ENCODE assay signal across 8 cellular contexts in the genomic region with DNA sequence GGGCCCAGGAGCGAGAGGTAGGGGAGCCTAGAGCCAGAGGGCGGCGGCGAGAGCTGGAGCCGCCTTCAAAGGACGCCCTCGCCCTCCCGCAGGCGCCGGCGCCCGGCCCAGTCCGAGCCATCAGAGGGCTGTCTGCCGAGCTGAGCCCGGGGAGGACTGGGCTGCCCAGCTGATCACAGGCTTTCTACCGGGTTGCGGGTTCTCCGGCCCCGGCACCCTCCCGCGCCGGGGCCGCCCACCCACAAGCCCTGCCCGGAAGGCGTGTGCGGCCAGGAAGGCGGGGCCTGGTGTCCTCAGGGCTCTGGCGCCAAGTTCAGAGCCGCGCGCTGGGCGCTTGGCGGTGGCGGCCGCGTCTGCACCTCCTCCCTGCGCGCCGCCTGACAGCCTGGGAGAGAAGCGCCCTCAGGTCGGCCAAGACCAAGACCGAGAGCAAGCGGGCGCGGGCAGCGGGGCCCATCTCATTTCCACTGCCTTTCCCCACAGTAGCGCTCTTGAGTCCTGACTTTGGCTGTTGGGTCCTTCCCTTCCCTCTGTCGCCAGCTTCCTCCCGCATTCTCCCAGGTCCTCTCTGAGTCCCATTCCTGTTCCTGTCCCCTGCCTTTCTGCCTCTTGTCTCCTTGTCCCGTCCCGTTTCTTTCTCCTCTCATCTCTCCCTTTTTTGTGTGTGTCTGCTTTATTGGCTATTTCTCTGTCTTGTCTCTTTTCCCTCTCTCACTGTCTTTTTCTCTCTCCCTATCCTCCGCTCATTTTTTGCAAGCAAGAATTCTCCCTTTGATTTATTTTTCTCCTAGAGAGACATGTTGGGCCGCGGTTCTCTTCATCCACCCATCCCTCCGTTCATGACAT.
A peak's percentile ranks its signal among the peaks of the same experiment; 100 is the strongest.
DNase-seq lines count a peak whose midpoint lies in the region; ATAC-seq, FAIRE-seq and TF ChIP-seq lines count a peak whose summit lies in the region.

No MANE protein-coding gene starts in this region.

- DNase-seq in GM19239 (ENCODE audit: insufficient read length, low spot score), result peak; percentile 33
- DNase-seq in activated naive CD8-positive, alpha-beta T cell treated with anti-CD3 and anti-CD28 coated beads for 36 hours, result peak; percentile 62
- peak; percentile 89 for DNase-seq in Right ventricle myocardium inferior (ENCODE audit: missing footprints)
- DNase-seq in nucleus accumbens (lab: John Stamatoyannopoulos, UW), result peak in 40 of 56 donors; percentile 10 to 75 (median 54)
- DNase-seq in NCI-H2107 (lab: John Stamatoyannopoulos, UW), result no peak

- no peaks in the 10 kb centered on the region for H3K36me3 Mint-ChIP-seq in activated naive CD8-positive, alpha-beta T cell treated with anti-CD3 and anti-CD28 coated beads for 36 hours

- H3K9me3 ChIP-seq in OCI-LY1 (ENCODE audit: low read length), result no peaks in the 10 kb centered on the region

- H3K4me2 ChIP-seq in OCI-LY1 (ENCODE audit: low read length), result peak overlapping the region; percentile 31; the same call in 1 of the 2 replicates

- no peaks in the 10 kb centered on the region for H3K9me3 Mint-ChIP-seq in activated naive CD8-positive, alpha-beta T cell treated with anti-CD3 and anti-CD28 coated beads for 36 hours

- H3K27ac ChIP-seq in C4-2B, result peak overlapping the region; percentile 48
- H3K27ac ChIP-seq in OCI-LY1 (ENCODE audit: low read depth, low read length, poor library complexity, severe bottlenecking), result no peak overlapping the region

- TF ChIP-seq CTCF in C4-2B (conservative IDR thresholded peaks at IDR 0.05), result no peak; the same call in 1 of the 2 replicates
- TF ChIP-seq CTCF in OCI-LY1 (IDR thresholded peaks at IDR 0.05; ENCODE audit: low read length), result no peak

- no peaks in the 10 kb centered on the region for H3K79me2 ChIP-seq in OCI-LY1 (ENCODE audit: insufficient read depth, low read length)

- H3K9me2 ChIP-seq in OCI-LY1 (ENCODE audit: low read depth, low read length), result no peaks in the 10 kb centered on the region

- no peaks in the 10 kb centered on the region for H3K27me3 ChIP-seq in OCI-LY1 (ENCODE audit: insufficient read depth, low read length)

- ATAC-seq in HG03342 (IDR thresholded peaks at IDR 0.05; ENCODE audit: unreplicated experiment), result peak; percentile 85
- ATAC-seq in Right ventricle myocardium inferior, result peak; percentile 98

- H3F3A ChIP-seq in OCI-LY1 (ENCODE audit: insufficient read depth, low read length), result no peaks in the 10 kb centered on the region

- no peaks in the 10 kb centered on the region for H4K20me1 ChIP-seq in OCI-LY1 (ENCODE audit: insufficient read depth, low read length)

- intact Hi-C loops in Right ventricle myocardium inferior (cut with DNase I), result no loop called here

- peak overlapping the region; percentile 88 for H3K4me3 Mint-ChIP-seq in activated naive CD8-positive, alpha-beta T cell treated with anti-CD3 and anti-CD28 coated beads for 36 hours

- no peaks in the 10 kb centered on the region for H3K4me1 ChIP-seq in OCI-LY1 (ENCODE audit: insufficient read depth, low read length, severe bottlenecking)

- H3K27ac Mint-ChIP-seq in activated naive CD8-positive, alpha-beta T cell treated with anti-CD3 and anti-CD28 coated beads for 36 hours, result no peak overlapping the region

- no peak overlapping the region for H3K9ac ChIP-seq in OCI-LY1 (ENCODE audit: low read length)

- no peak for FAIRE-seq in GM19239 (lab: Jason Lieb, UNC)

- no peak overlapping the region for H2AFZ ChIP-seq in OCI-LY1 (ENCODE audit: low read length)

- H3K4me1 Mint-ChIP-seq in activated naive CD8-positive, alpha-beta T cell treated with anti-CD3 and anti-CD28 coated beads for 36 hours, result peaks cover 16% of the 10 kb centered on the region

- H3K4me3 ChIP-seq in OCI-LY1 (ENCODE audit: low read depth, low read length, poor library complexity, severe bottlenecking), result peak overlapping the region; percentile 15

- H3K27me3 Mint-ChIP-seq in activated naive CD8-positive, alpha-beta T cell treated with anti-CD3 and anti-CD28 coated beads for 36 hours, result peaks cover 4% of the 10 kb centered on the region

- H3K36me3 ChIP-seq in OCI-LY1 (ENCODE audit: insufficient read depth, low read length), result no peaks in the 10 kb centered on the region
